Comparison of ENCODE assay signal across 8 cellular contexts in genomic region chr14:105398044-105398725, GRCh38. TPM values are rescaled to one million over a fixed set of nuclear protein-coding genes. Genes with fewer than 3 reads are reported as not detected.
A peak's percentile ranks its signal among the peaks of the same experiment; 100 is the strongest.
DNase-seq lines count a peak whose midpoint lies in the region; ATAC-seq and TF ChIP-seq lines count a peak whose summit lies in the region.

Gene TEX22, plus strand, starts transcription at chr14:105398538. Its CDS starts 803 bp downstream, at chr14:105399341.

- no peak for TF ChIP-seq CTCF in PC-3 (conservative IDR thresholded peaks at IDR 0.05; ENCODE audit: low read depth, low read length)
- peak in 2 of 3 experiments; percentile 20 to 39 for TF ChIP-seq CTCF in esophagus muscularis mucosa (IDR thresholded peaks at IDR 0.05)

- TF ChIP-seq EP300 in esophagus muscularis mucosa (IDR thresholded peaks at IDR 0.05) = no peak

- TF ChIP-seq POLR2A in esophagus muscularis mucosa (IDR thresholded peaks at IDR 0.05; ENCODE audit: low read depth) = peak; percentile 46

- no peaks in the 10 kb centered on the region for H3K27me3 Mint-ChIP-seq in activated T-cell treated with anti-CD3 and anti-CD28 coated beads, Interleukin-2, amount 50 U/mL, for 24 hours
- H3K27me3 Mint-ChIP-seq in naive B cell = no peaks in the 10 kb centered on the region

- H3K9me2 ChIP-seq in PC-3 (replicated peaks; ENCODE audit: low read length) = no peaks in the 10 kb centered on the region

- H3K27ac ChIP-seq in PC-3 (ENCODE audit: low read length) = peak within 1 kb of the TSS; percentile 49
- H3K27ac ChIP-seq in esophagus muscularis mucosa (replicated peaks in 1 of 4) = peak within 1 kb of the TSS; percentile 82 to 89 (median 86)

- CTCF ChIA-PET in PC-3 (lab: Charles Lee) = no interaction called here

- peaks cover 19% of the 10 kb centered on the region for H3K79me2 ChIP-seq in PC-3 (ENCODE audit: low read length)

- H3K4me1 ChIP-seq in PC-3 (ENCODE audit: insufficient read depth, low read length) = peaks cover 17% of the 10 kb centered on the region
- H3K4me1 ChIP-seq in esophagus muscularis mucosa = peaks cover 21 to 34% (median 28%) of the 10 kb centered on the region in 4 donors

- H3K36me3 ChIP-seq in PC-3 (ENCODE audit: low read depth, low read length) (peaks cover 11% of the 10 kb centered on the region), esophagus muscularis mucosa (peaks cover 0 to 41% (median 22%) of the 10 kb centered on the region in 4 donors)

- no peaks in the 10 kb centered on the region for H3K9me3 ChIP-seq in PC-3 (ENCODE audit: low read length)
- H3K9me3 ChIP-seq in esophagus muscularis mucosa = peaks cover 0 to 10% (median 0%) of the 10 kb centered on the region in 4 donors

- no peaks in the 10 kb centered on the region for H4K20me1 ChIP-seq in PC-3 (ENCODE audit: low read length)

- H2AFZ ChIP-seq in PC-3 (ENCODE audit: low read length) = peak within 1 kb of the TSS; percentile 77

- no peaks in the 10 kb centered on the region for H3K27me3 ChIP-seq in PC-3 (ENCODE audit: low read length)
- H3K27me3 ChIP-seq in esophagus muscularis mucosa = no peaks in the 10 kb centered on the region

- H3K4me1 Mint-ChIP-seq in activated T-cell treated with anti-CD3 and anti-CD28 coated beads, Interleukin-2, amount 50 U/mL, for 24 hours (ENCODE audit: low read depth) = peaks cover 29% of the 10 kb centered on the region
- H3K4me1 Mint-ChIP-seq in naive B cell = peaks cover 18 to 22% (median 21%) of the 10 kb centered on the region in 3 donors

- ATAC-seq in GM21390 (IDR thresholded peaks at IDR 0.05; ENCODE audit: unreplicated experiment) (peak; percentile 74), PC-3 (peak; percentile 85), naive B cell (ENCODE audit: low read depth in 2 of 2) (peak; percentile 85 to 86)

- peak within 1 kb of the TSS; percentile 95 for H3K9ac ChIP-seq in PC-3 (ENCODE audit: low read length)

- intact Hi-C loops in PC-3 (cut with micrococcal nuclease) = no loop called here
- intact Hi-C loops in esophagus muscularis mucosa (cut with DNase I) = no loop called here

- H3K4me3 Mint-ChIP-seq in activated T-cell treated with anti-CD3 and anti-CD28 coated beads, Interleukin-2, amount 50 U/mL, for 24 hours = peak within 1 kb of the TSS; percentile 91
- peak within 1 kb of the TSS; percentile 83 to 94 (median 90) for H3K4me3 Mint-ChIP-seq in naive B cell

- peak; percentile 96 for DNase-seq in COR-L47 (lab: John Stamatoyannopoulos, UW)
- peak; percentile 89 for DNase-seq in HuH-7 (ENCODE audit: low spot score)
- peak; percentile 75 for DNase-seq in PC-3
- peak; percentile 98 for DNase-seq in activated T-cell treated with anti-CD3 and anti-CD28 coated beads, Interleukin-2, amount 50 U/mL, for 24 hours
- peak; percentile 96 for DNase-seq in esophagus muscularis mucosa (ENCODE audit: extremely low spot score)
- peak; percentile 91 for DNase-seq in naive B cell
- DNase-seq in stimulated activated CD8-positive, alpha-beta memory T cell treated with anti-CD3 and anti-CD28 coated beads, Interleukin-7, amount 100 ng/mL, for 48 hours (ENCODE audit: extremely low read depth in 1 of 2, low read depth in 1 of 2) = peak; percentile 88 to 90

- 0% methylated on average over 16 of the region's 77 CpGs for WGBS in esophagus muscularis mucosa

- H3K4me3 ChIP-seq in PC-3 (ENCODE audit: low read length) (peak within 1 kb of the TSS; percentile 90), esophagus muscularis mucosa (peak within 1 kb of the TSS; percentile 91 to 96 (median 92))

- H3K9me3 Mint-ChIP-seq in activated T-cell treated with anti-CD3 and anti-CD28 coated beads, Interleukin-2, amount 50 U/mL, for 24 hours = peaks cover 12% of the 10 kb centered on the region
- no peaks in the 10 kb centered on the region for H3K9me3 Mint-ChIP-seq in naive B cell

- peaks cover 39% of the 10 kb centered on the region for H3K36me3 Mint-ChIP-seq in activated T-cell treated with anti-CD3 and anti-CD28 coated beads, Interleukin-2, amount 50 U/mL, for 24 hours (ENCODE audit: low read depth)
- peaks cover 11 to 14% of the 10 kb centered on the region in 2 donors for H3K36me3 Mint-ChIP-seq in naive B cell

- H3K27ac Mint-ChIP-seq in activated T-cell treated with anti-CD3 and anti-CD28 coated beads, Interleukin-2, amount 50 U/mL, for 24 hours = peak within 1 kb of the TSS; percentile 95
- peak within 1 kb of the TSS; percentile 78 to 94 (median 91) for H3K27ac Mint-ChIP-seq in naive B cell

- H3K4me2 ChIP-seq in PC-3 (ENCODE audit: low read length) = peak within 1 kb of the TSS; percentile 96

- POLR2A ChIA-PET in PC-3 (lab: Charles Lee; ENCODE audit: unreplicated experiment) = no interaction called here

- H3F3A ChIP-seq in PC-3 (ENCODE audit: low read length, unreplicated experiment) = no peaks in the 10 kb centered on the region

- BruUV-seq in PC-3 (replicated peaks; lab: Mats Ljungman, UMichigan) = no TSS peak

RNA-seq across cellular contexts. Expression of gene TEX22, which starts in this region (rescaled TPM):
- 0.29 and 0.40 TPM in 2 replicates for total RNA-seq in PC-3 (2014; rRNA removed)
- total RNA-seq in esophagus muscularis mucosa = under 1 TPM in 3 of 4 donors, not detected in 1; under 0.01 to 0.19 (median 0.17) TPM
- under 1 TPM in 3 of 6 donors, not detected in 3; 0.21 to 0.77 (median 0.65) TPM for polyA plus RNA-seq in naive B cell (ENCODE audit: low read depth in 6 of 6)

Comparison
In these comparisons a context has a peak if more than half of its experiments do, and no peak if none do; other contexts are left out.
1. Peak in every context shown above with its lines: DNase-seq, ATAC-seq, H3K4me3 ChIP-seq and H3K27ac ChIP-seq.
2. Peak in DNase-seq, ATAC-seq, H3K4me3 ChIP-seq, H3K27ac ChIP-seq, H3K9ac ChIP-seq and H3K4me2 ChIP-seq in PC-3; RNA of the gene not detected or under 1 TPM.
3. Peak in DNase-seq, H3K4me3 ChIP-seq and H3K27ac ChIP-seq in esophagus muscularis mucosa; RNA of the gene not detected or under 1 TPM.
4. Peak in DNase-seq and ATAC-seq in naive B cell; RNA of the gene not detected or under 1 TPM.